Comparison of ENCODE assay signal across 2 cellular contexts in genomic region chr4:2237267-2237666, GRCh38.
TF ChIP-seq lines count a peak whose summit lies in the region.

No MANE protein-coding gene starts in this region.

TF ChIP-seq in GM12878, 131 proteins besides CTCF, POLR2A, EP300 and RAD21:
- TF ChIP-seq RB1 (IDR thresholded peaks at IDR 0.05; ENCODE audit: borderline replicate concordance) = no peak
- TF ChIP-seq ZNF217 (IDR thresholded peaks at IDR 0.05) = no peak
- TF ChIP-seq, protein P1, sequence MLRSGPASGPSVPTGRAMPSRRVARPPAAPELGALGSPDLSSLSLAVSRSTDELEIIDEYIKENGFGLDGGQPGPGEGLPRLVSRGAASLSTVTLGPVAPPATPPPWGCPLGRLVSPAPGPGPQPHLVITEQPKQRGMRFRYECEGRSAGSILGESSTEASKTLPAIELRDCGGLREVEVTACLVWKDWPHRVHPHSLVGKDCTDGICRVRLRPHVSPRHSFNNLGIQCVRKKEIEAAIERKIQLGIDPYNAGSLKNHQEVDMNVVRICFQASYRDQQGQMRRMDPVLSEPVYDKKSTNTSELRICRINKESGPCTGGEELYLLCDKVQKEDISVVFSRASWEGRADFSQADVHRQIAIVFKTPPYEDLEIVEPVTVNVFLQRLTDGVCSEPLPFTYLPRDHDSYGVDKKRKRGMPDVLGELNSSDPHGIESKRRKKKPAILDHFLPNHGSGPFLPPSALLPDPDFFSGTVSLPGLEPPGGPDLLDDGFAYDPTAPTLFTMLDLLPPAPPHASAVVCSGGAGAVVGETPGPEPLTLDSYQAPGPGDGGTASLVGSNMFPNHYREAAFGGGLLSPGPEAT (IDR thresholded peaks at IDR 0.05; ENCODE audit: low read depth) = no peak
- TF ChIP-seq BHLHE40 (IDR thresholded peaks at IDR 0.05; ENCODE audit: borderline replicate concordance in 1 of 2, low read depth in 2 of 2, low read length in 1 of 2) = 0 out of 4 replicates have a peak, but pooled peaks of 1 of the 2 experiments have one; percentile 12
- no peak for TF ChIP-seq MYB (IDR thresholded peaks at IDR 0.05; ENCODE audit: borderline replicate concordance, low read depth, low read length)

TF ChIP-seq in HepG2, 621 proteins besides CTCF, POLR2A, EP300 and RAD21:
- TF ChIP-seq NR2C2 (CRISPR knock-in tag; IDR thresholded peaks at IDR 0.05; ENCODE audit: borderline replicate concordance) = no peak
- TF ChIP-seq, protein P2, sequence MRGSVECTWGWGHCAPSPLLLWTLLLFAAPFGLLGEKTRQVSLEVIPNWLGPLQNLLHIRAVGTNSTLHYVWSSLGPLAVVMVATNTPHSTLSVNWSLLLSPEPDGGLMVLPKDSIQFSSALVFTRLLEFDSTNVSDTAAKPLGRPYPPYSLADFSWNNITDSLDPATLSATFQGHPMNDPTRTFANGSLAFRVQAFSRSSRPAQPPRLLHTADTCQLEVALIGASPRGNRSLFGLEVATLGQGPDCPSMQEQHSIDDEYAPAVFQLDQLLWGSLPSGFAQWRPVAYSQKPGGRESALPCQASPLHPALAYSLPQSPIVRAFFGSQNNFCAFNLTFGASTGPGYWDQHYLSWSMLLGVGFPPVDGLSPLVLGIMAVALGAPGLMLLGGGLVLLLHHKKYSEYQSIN (CRISPR knock-in tag; IDR thresholded peaks at IDR 0.05; ENCODE audit: borderline replicate concordance) = no peak
- TF ChIP-seq ZNF772 (CRISPR knock-in tag; IDR thresholded peaks at IDR 0.05) = no peak
- TF ChIP-seq ZBTB7B (CRISPR knock-in tag; IDR thresholded peaks at IDR 0.05) = no peak
- no peak for TF ChIP-seq NCOA5 (CRISPR knock-in tag; IDR thresholded peaks at IDR 0.05)
- TF ChIP-seq ARNTL (CRISPR knock-in tag; IDR thresholded peaks at IDR 0.05) = no peak
- no peak for TF ChIP-seq MAF1 (CRISPR knock-in tag; IDR thresholded peaks at IDR 0.05; ENCODE audit: borderline replicate concordance)
- no peak for TF ChIP-seq ZNF782 (CRISPR knock-in tag; IDR thresholded peaks at IDR 0.05; ENCODE audit: borderline replicate concordance)
- TF ChIP-seq STAT5B (CRISPR knock-in tag; IDR thresholded peaks at IDR 0.05) = no peak
- no peak for TF ChIP-seq ZNF550 (CRISPR knock-in tag; IDR thresholded peaks at IDR 0.05; ENCODE audit: borderline replicate concordance)
- no peak for TF ChIP-seq ZFP41 (CRISPR knock-in tag; IDR thresholded peaks at IDR 0.05; ENCODE audit: borderline replicate concordance)
- TF ChIP-seq KLF11 (CRISPR knock-in tag; IDR thresholded peaks at IDR 0.05) = no peak
- no peak for TF ChIP-seq MTA1 (CRISPR knock-in tag; IDR thresholded peaks at IDR 0.05; ENCODE audit: borderline replicate concordance)
- TF ChIP-seq ZNF883 (CRISPR knock-in tag; IDR thresholded peaks at IDR 0.05; ENCODE audit: not compliant biosample characterization) = no peak
TF ChIP-seq in HepG2: peak in this region for 0.
